Comparison of ENCODE assay signal across 11 cellular contexts in genomic region chr1:45863117-45863670, GRCh38.
DNase-seq lines count a peak whose midpoint lies in the region; TF ChIP-seq lines count a peak whose summit lies in the region.
"Had no signal": no experiment of that assay in that cellular context is flagged by ENCODE, and none has a peak within 500 bp of the region (broad histone marks: within the 10 kb centered on the region; RNA-seq: fewer than 3 reads in every experiment).

No MANE protein-coding gene starts in this region.

- no peaks in the 10 kb centered on the region; the same call in 1 of the 2 replicates for H4K20me1 ChIP-seq in SU-DHL-6 (ENCODE audit: low read depth, low read length)

- no peaks in the 10 kb centered on the region for H3K27me3 Mint-ChIP-seq in nephron (ENCODE audit: low read depth)

- TF ChIP-seq CTCF in SU-DHL-6 (IDR thresholded peaks at IDR 0.05; ENCODE audit: insufficient read depth, low read length, poor library complexity, severe bottlenecking) (no peak), nephron (IDR thresholded peaks at IDR 0.05; ENCODE audit: unreplicated experiment in 3 of 3) (no peak)

- H3K79me2 ChIP-seq in SU-DHL-6 (ENCODE audit: insufficient read depth, low read length), result peaks cover 93% of the 10 kb centered on the region

- H3K27ac Mint-ChIP-seq in nephron, result peak overlapping the region; percentile 42 to 78 (median 76)

- peak overlapping the region in 2 of 3 experiments; percentile 31 to 48 for H3K4me3 Mint-ChIP-seq in nephron

- peak overlapping the region; percentile 9 for H3K4me2 ChIP-seq in SU-DHL-6 (ENCODE audit: low read depth, low read length, poor library complexity, severe bottlenecking)

- no peaks in the 10 kb centered on the region for H3K9me3 ChIP-seq in SU-DHL-6 (ENCODE audit: insufficient read depth, low read length)

- H3K27ac ChIP-seq in SU-DHL-6 (ENCODE audit: low read depth, low read length), result peak overlapping the region; percentile 44

- H3K36me3 Mint-ChIP-seq in nephron (ENCODE audit: low read depth), result peaks cover 5% of the 10 kb centered on the region

- H3K4me3 ChIP-seq in SU-DHL-6 (ENCODE audit: insufficient read depth, low read length, poor library complexity, severe bottlenecking), result no peak overlapping the region

- H3K9ac ChIP-seq in SU-DHL-6 (ENCODE audit: low read length), result no peak overlapping the region

- peaks cover 54% of the 10 kb centered on the region for H3K4me1 Mint-ChIP-seq in nephron

- H3K9me3 Mint-ChIP-seq in nephron, result no peaks in the 10 kb centered on the region

- no peaks in the 10 kb centered on the region for H3K27me3 ChIP-seq in SU-DHL-6 (ENCODE audit: low read length)

- no peak overlapping the region for H2AFZ ChIP-seq in SU-DHL-6 (ENCODE audit: low read depth, low read length, severe bottlenecking)

- H3F3A ChIP-seq in SU-DHL-6 (ENCODE audit: insufficient read depth), result peaks cover 31% of the 10 kb centered on the region

- H3K36me3 ChIP-seq in SU-DHL-6 (ENCODE audit: low read length), result no peaks in the 10 kb centered on the region

- no peaks in the 10 kb centered on the region for H3K9me2 ChIP-seq in SU-DHL-6 (replicated peaks; ENCODE audit: insufficient read depth, low read length)

- DNase-seq in NCI-H345 (lab: John Stamatoyannopoulos, UW), result peak; percentile 10
- no peak for DNase-seq in NCI-H345 treated with DMSO at 0.1 percent for 48 hours (lab: John Stamatoyannopoulos, UW; ENCODE audit: unreplicated experiment)
- DNase-seq in NCI-H1105 (lab: John Stamatoyannopoulos, UW), result peak; percentile 12
- DNase-seq in NK-92 treated with Interleukin-12 subunit alpha and Interleukin-12 subunit beta, amount 100 ng/mL, for 24 hours (lab: John Stamatoyannopoulos, UW), result no peak
- no peak for DNase-seq in activated CD8-positive, alpha-beta memory T cell treated with anti-CD3 and anti-CD28 coated beads for 24 hours
- DNase-seq in activated CD4-positive, alpha-beta T cell treated with anti-CD3 and anti-CD28 coated beads for 4 hours, result no peak
- DNase-seq: activated CD4-positive, CD25-positive, alpha-beta regulatory T cell treated with anti-CD3 and anti-CD28 coated beads, Interleukin-2, amount 50 U/mL, for 72 hours; mammary epithelial cell; nucleus accumbens had no signal

Comparison
In these comparisons a context has a peak if more than half of its experiments do, and no peak if none do; other contexts are left out.
1. DNase-seq: peak in NCI-H345 (single experiment) and NCI-H1105 (single experiment); none in NCI-H345 treated with DMSO at 0.1 percent for 48 hours (single experiment), NK-92 treated with Interleukin-12 subunit alpha and Interleukin-12 subunit beta, amount 100 ng/mL, for 24 hours (single experiment), activated CD8-positive, alpha-beta memory T cell treated with anti-CD3 and anti-CD28 coated beads for 24 hours (single experiment) and activated CD4-positive, alpha-beta T cell treated with anti-CD3 and anti-CD28 coated beads for 4 hours (0 of 2).